ENCODE assay signal across 14 cellular contexts in genomic region chr4:53307210-53307609, GRCh38. TPM values are rescaled to one million over a fixed set of nuclear protein-coding genes. Genes with fewer than 3 reads are reported as not detected.
A peak's percentile ranks its signal among the peaks of the same experiment; 100 is the strongest.
DNase-seq lines count a peak whose midpoint lies in the region; ATAC-seq and TF ChIP-seq lines count a peak whose summit lies in the region.
"Had no signal": no experiment of that assay in that cellular context is flagged by ENCODE, and none has a peak within 500 bp of the region (broad histone marks: within the 10 kb centered on the region; RNA-seq: fewer than 3 reads in every experiment).

No MANE protein-coding gene starts in this region.

- H3K4me2 ChIP-seq in skeletal muscle satellite cell (ENCODE audit: low read length), result peak overlapping the region; percentile 32

- peaks cover 38% of the 10 kb centered on the region for H3K4me1 ChIP-seq in adipocyte (ENCODE audit: control insufficient read depth, insufficient read depth, low read length)
- peaks cover 41% of the 10 kb centered on the region for H3K4me1 ChIP-seq in skeletal muscle satellite cell (ENCODE audit: control insufficient read depth, insufficient read depth, low read length)

- no peaks in the 10 kb centered on the region for H3K27me3 ChIP-seq in adipocyte (replicated peaks; ENCODE audit: control insufficient read depth, insufficient read depth, low read length)
- H3K27me3 ChIP-seq in skeletal muscle satellite cell (ENCODE audit: control insufficient read depth, insufficient read depth, low read length), result no peaks in the 10 kb centered on the region

- H3K36me3 ChIP-seq in adipocyte (ENCODE audit: control insufficient read depth, insufficient read depth, low read length, severe bottlenecking), result no peaks in the 10 kb centered on the region
- H3K36me3 ChIP-seq in skeletal muscle satellite cell (ENCODE audit: insufficient read depth, low read length), result no peaks in the 10 kb centered on the region

- DNase-seq in adipocyte (ENCODE audit: low read depth) (no peak), omental fat pad (ENCODE audit: low spot score) (no peak), NCI-H187 treated with DMSO at 0.1 percent for 48 hours (lab: John Stamatoyannopoulos, UW) (no peak)
- no peak for DNase-seq in activated CD4-positive, CD25-positive, alpha-beta regulatory T cell treated with anti-CD3 and anti-CD28 coated beads, Interleukin-2, amount 50 U/mL, for 72 hours
- no peak for DNase-seq in activated naive CD4-positive, alpha-beta T cell treated with Interleukin-2 at 50 U/mL for 16 hours
- DNase-seq: C1 segment of cervical spinal cord, H7, NCI-H1092 treated with DMSO at 0.1 percent for 48 hours, NCI-H1694, NCI-H748 treated with DMSO at 0.1 percent for 48 hours had no signal

- H3K4me3 ChIP-seq in adipocyte (ENCODE audit: low read length) (no peak overlapping the region), skeletal muscle satellite cell (ENCODE audit: low read length) (no peak overlapping the region)
- H3K4me3 ChIP-seq: SK-N-MC had no signal

- no peaks in the 10 kb centered on the region for H3K9me3 ChIP-seq in adipocyte (ENCODE audit: control insufficient read depth, low read length)
- H3K9me3 ChIP-seq in skeletal muscle satellite cell (replicated peaks; ENCODE audit: low read length), result no peaks in the 10 kb centered on the region

- TF ChIP-seq CTCF in omental fat pad (IDR thresholded peaks at IDR 0.05), result no peak

- peak; percentile 7 for ATAC-seq in GM19395 (IDR thresholded peaks at IDR 0.05; ENCODE audit: unreplicated experiment)
- peak; percentile 5 for ATAC-seq in HG02759 (IDR thresholded peaks at IDR 0.05; ENCODE audit: unreplicated experiment)
- no peak for ATAC-seq in omental fat pad (ENCODE audit: low FRiP score)

- H3K9ac ChIP-seq in adipocyte (ENCODE audit: low read length) (peak overlapping the region; percentile 44), skeletal muscle satellite cell (ENCODE audit: low read depth, low read length) (no peak overlapping the region)

RNA-seq across cellular contexts. Expression of gene SCFD2, which starts 58.7 kb away (rescaled TPM):
- total RNA-seq in skeletal muscle satellite cell (2012; rRNA removed), result 42.8 and 52.9 TPM in 2 replicates
- 10 to 100 TPM; 26.4 to 65.6 (median 28.4) TPM for total RNA-seq in omental fat pad
